ENCODE assay signal across 23 cellular contexts in the genomic region with DNA sequence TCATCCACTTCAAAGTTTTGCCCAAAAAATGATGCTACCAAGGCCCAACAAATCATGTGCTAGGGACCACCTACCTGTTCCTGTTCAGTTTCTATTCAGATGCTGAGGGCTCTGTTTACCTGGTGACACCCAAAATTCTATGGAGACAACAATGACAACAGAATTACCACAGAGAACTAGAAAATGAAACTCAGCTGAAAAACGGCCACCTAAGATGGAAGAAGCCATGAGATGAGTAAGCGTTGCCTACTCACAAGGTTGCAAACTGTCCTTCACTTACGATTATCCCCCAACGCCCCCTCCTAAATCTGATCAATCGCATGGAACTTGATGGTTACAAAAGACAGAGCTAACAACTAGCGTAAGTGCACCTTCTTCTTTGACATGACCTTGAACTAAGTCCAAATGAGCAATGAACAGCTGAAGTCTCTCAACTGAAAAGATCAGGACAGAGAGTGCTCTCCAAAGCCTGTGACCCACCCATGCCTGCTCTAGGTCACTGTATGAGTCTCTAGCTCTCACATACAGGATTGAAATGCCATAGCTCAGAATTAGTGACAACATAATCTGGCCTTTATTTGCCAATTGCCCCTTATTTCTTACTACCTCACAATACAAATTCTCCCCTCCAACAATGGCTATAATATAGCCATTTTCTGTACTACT. TPM values are rescaled to one million over a fixed set of nuclear protein-coding genes. Genes with fewer than 3 reads are reported as not detected.
DNase-seq lines count a peak whose midpoint lies in the region; TF ChIP-seq lines count a peak whose summit lies in the region.
"Had no signal": no experiment of that assay in that cellular context is flagged by ENCODE, and none has a peak within 500 bp of the region (broad histone marks: within the 10 kb centered on the region; RNA-seq: fewer than 3 reads in every experiment).

A gene (minus strand): TSS at position 513 of the 666 bp plus-strand sequence.

- no peaks in the 10 kb centered on the region for H4K20me1 ChIP-seq in neural progenitor cell (ENCODE audit: low read depth)
- H4K20me1 ChIP-seq: BLaER1 treated with 17β-estradiol and CSF1 and Interleukin-3, amounts not matched to agents 10 nM and 100 nM had no signal

- TF ChIP-seq EP300 in transverse colon (IDR thresholded peaks at IDR 0.05; ENCODE audit: low read depth): no peak

- H3K4me1 Mint-ChIP-seq in activated CD4-positive, alpha-beta T cell treated with anti-CD3 and anti-CD28 coated beads, Interleukin-2, amount 10 ng/mL, durations not matched to agents 24 days and 14 days: peaks cover 4% of the 10 kb centered on the region
- peaks cover 8% of the 10 kb centered on the region for H3K4me1 Mint-ChIP-seq in T-helper 2 cell treated with Interferon-gamma antibody and Interleukin-4, amounts not matched to agents 5 μg/mL and 100 μg/mL, for 36 hours (ENCODE audit: low read depth)
- H3K4me1 Mint-ChIP-seq in neural progenitor cell: peaks cover 2% of the 10 kb centered on the region

- peak within 1 kb of the TSS; percentile 44 for H3K4me2 ChIP-seq in neural progenitor cell
- H3K4me2 ChIP-seq: BLaER1 treated with 17β-estradiol and CSF1 and Interleukin-3, amounts not matched to agents 10 nM and 100 nM had no signal

- H2AFZ ChIP-seq in neural progenitor cell (replicated peaks): no peak within 1 kb of the TSS

- H3K36me3 ChIP-seq in neural progenitor cell (no peaks in the 10 kb centered on the region), transverse colon (no peaks in the 10 kb centered on the region)
- H3K36me3 ChIP-seq: BLaER1 treated with 17β-estradiol and CSF1 and Interleukin-3, amounts not matched to agents 10 nM and 100 nM; MG63 had no signal

- no peak within 1 kb of the TSS for H3K27ac Mint-ChIP-seq in activated CD4-positive, alpha-beta T cell treated with anti-CD3 and anti-CD28 coated beads, Interleukin-2, amount 10 ng/mL, durations not matched to agents 24 days and 14 days
- peak within 1 kb of the TSS; percentile 4 for H3K27ac Mint-ChIP-seq in T-helper 2 cell treated with Interferon-gamma antibody and Interleukin-4, amounts not matched to agents 5 μg/mL and 100 μg/mL, for 36 hours
- no peak within 1 kb of the TSS for H3K27ac Mint-ChIP-seq in neural progenitor cell
- H3K27ac Mint-ChIP-seq: CD4-positive, alpha-beta memory T cell had no signal

- TF ChIP-seq POLR2A in transverse colon (IDR thresholded peaks at IDR 0.05): no peak

- H3K9me3 ChIP-seq in neural progenitor cell (ENCODE audit: low read depth) (no peaks in the 10 kb centered on the region), transverse colon (no peaks in the 10 kb centered on the region)
- H3K9me3 ChIP-seq: Caco-2, MG63 had no signal

- no peaks in the 10 kb centered on the region for H3K79me2 ChIP-seq in neural progenitor cell (ENCODE audit: low read depth)

- TF ChIP-seq CTCF in GM13977 (IDR thresholded peaks at IDR 0.05; ENCODE audit: extremely low read depth, insufficient read depth, missing control alignments): no peak
- TF ChIP-seq CTCF in neural progenitor cell (IDR thresholded peaks at IDR 0.05): no peak
- no peak for TF ChIP-seq CTCF in transverse colon (IDR thresholded peaks at IDR 0.05)

- peaks cover 22% of the 10 kb centered on the region for H3F3A ChIP-seq in neural progenitor cell (ENCODE audit: low read depth)

- 77 to 78% methylated on average over 4 to 6 of the region's 6 CpGs for WGBS in transverse colon (ENCODE audit: low coverage in 1 of 2), 2 donors

- peaks cover 31% of the 10 kb centered on the region for H3K4me1 ChIP-seq in neural progenitor cell
- no peaks in the 10 kb centered on the region for H3K4me1 ChIP-seq in transverse colon
- H3K4me1 ChIP-seq: Caco-2 had no signal

- peak; percentile 59 for DNase-seq in activated CD4-positive, alpha-beta T cell treated with anti-CD3 and anti-CD28 coated beads, Interleukin-2, amount 10 ng/mL, durations not matched to agents 24 days and 14 days
- DNase-seq in activated CD4-positive, alpha-beta T cell treated with anti-CD3 and anti-CD28 coated beads, Interleukin-2, amount 50 U/mL, for 4 hours: no peak
- DNase-seq in GM13977 (ENCODE audit: low spot score): peak; percentile 26
- no peak for DNase-seq in T-helper 2 cell treated with Interferon-gamma antibody and Interleukin-4, amounts not matched to agents 5 μg/mL and 100 μg/mL, for 36 hours (ENCODE audit: low spot score)
- no peak for DNase-seq in neural progenitor cell (ENCODE audit: low spot score)
- DNase-seq in transverse colon: no peak
- no peak for DNase-seq in kidney glomerular epithelial cell (lab: John Stamatoyannopoulos, UW)
- no peak for DNase-seq in nucleus accumbens (lab: John Stamatoyannopoulos, UW)
- DNase-seq: 8988T; Caco-2; CD4-positive, alpha-beta memory T cell; DMS 273 treated with DMSO at 0.1 percent for 48 hours; DMS79 treated with DMSO at 0.1 percent for 48 hours; MG63; NCI-H1417; NCI-H1694 treated with DMSO at 0.1 percent for 48 hours; NCI-H2081 treated with DMSO at 0.1 percent for 48 hours; SIG-M5 had no signal

- in situ Hi-C loops in GM13977 (cut with MboI; ENCODE audit: low pct_unique_long_range_greater_than_20kb, low sequenced_read_pairs, unreplicated experiment) (no loop called here), transverse colon (cut with MboI; ENCODE audit: low pct_ligation_motif_present in 1 of 4, low pct_unique_long_range_greater_than_20kb in 1 of 4, low sequenced_read_pairs in 3 of 4) (no loop called here)

- H3K4me3 Mint-ChIP-seq in activated CD4-positive, alpha-beta T cell treated with anti-CD3 and anti-CD28 coated beads, Interleukin-2, amount 10 ng/mL, durations not matched to agents 24 days and 14 days: no peak within 1 kb of the TSS
- no peak within 1 kb of the TSS for H3K4me3 Mint-ChIP-seq in T-helper 2 cell treated with Interferon-gamma antibody and Interleukin-4, amounts not matched to agents 5 μg/mL and 100 μg/mL, for 36 hours
- no peak within 1 kb of the TSS for H3K4me3 Mint-ChIP-seq in neural progenitor cell
- H3K4me3 Mint-ChIP-seq: CD4-positive, alpha-beta memory T cell had no signal

- H3K36me3 Mint-ChIP-seq in activated CD4-positive, alpha-beta T cell treated with anti-CD3 and anti-CD28 coated beads, Interleukin-2, amount 10 ng/mL, durations not matched to agents 24 days and 14 days (ENCODE audit: low read depth): no peaks in the 10 kb centered on the region
- H3K36me3 Mint-ChIP-seq in T-helper 2 cell treated with Interferon-gamma antibody and Interleukin-4, amounts not matched to agents 5 μg/mL and 100 μg/mL, for 36 hours (ENCODE audit: low read depth): no peaks in the 10 kb centered on the region
- no peaks in the 10 kb centered on the region for H3K36me3 Mint-ChIP-seq in neural progenitor cell

- H3K27me3 ChIP-seq in neural progenitor cell (no peaks in the 10 kb centered on the region), transverse colon (no peaks in the 10 kb centered on the region)
- H3K27me3 ChIP-seq: BLaER1 treated with 17β-estradiol and CSF1 and Interleukin-3, amounts not matched to agents 10 nM and 100 nM; MG63 had no signal

- peaks cover 21% of the 10 kb centered on the region for H3K27me3 Mint-ChIP-seq in activated CD4-positive, alpha-beta T cell treated with anti-CD3 and anti-CD28 coated beads, Interleukin-2, amount 10 ng/mL, durations not matched to agents 24 days and 14 days
- H3K27me3 Mint-ChIP-seq in T-helper 2 cell treated with Interferon-gamma antibody and Interleukin-4, amounts not matched to agents 5 μg/mL and 100 μg/mL, for 36 hours (ENCODE audit: low read depth): peaks cover 11% of the 10 kb centered on the region
- H3K27me3 Mint-ChIP-seq in neural progenitor cell (ENCODE audit: insufficient read depth, low read depth): no peaks in the 10 kb centered on the region

- no peaks in the 10 kb centered on the region for H3K9me3 Mint-ChIP-seq in activated CD4-positive, alpha-beta T cell treated with anti-CD3 and anti-CD28 coated beads, Interleukin-2, amount 10 ng/mL, durations not matched to agents 24 days and 14 days
- H3K9me3 Mint-ChIP-seq in T-helper 2 cell treated with Interferon-gamma antibody and Interleukin-4, amounts not matched to agents 5 μg/mL and 100 μg/mL, for 36 hours: no peaks in the 10 kb centered on the region
- H3K9me3 Mint-ChIP-seq in neural progenitor cell: no peaks in the 10 kb centered on the region

- no peak within 1 kb of the TSS for H3K9ac ChIP-seq in neural progenitor cell
- H3K9ac ChIP-seq: BLaER1 treated with 17β-estradiol and CSF1 and Interleukin-3, amounts not matched to agents 10 nM and 100 nM had no signal

- peak within 1 kb of the TSS; percentile 71 for H3K27ac ChIP-seq in neural progenitor cell
- H3K27ac ChIP-seq in transverse colon: no peak within 1 kb of the TSS
- H3K27ac ChIP-seq: BLaER1 treated with 17β-estradiol and CSF1 and Interleukin-3, amounts not matched to agents 10 nM and 100 nM; RWPE1 had no signal

- H3K4me3 ChIP-seq in neural progenitor cell (no peak within 1 kb of the TSS), transverse colon (no peak within 1 kb of the TSS)
- H3K4me3 ChIP-seq: BLaER1 treated with 17β-estradiol and CSF1 and Interleukin-3, amounts not matched to agents 10 nM and 100 nM; MG63 had no signal

- intact Hi-C loops in activated CD4-positive, alpha-beta T cell treated with anti-CD3 and anti-CD28 coated beads, Interleukin-2, amount 10 ng/mL, durations not matched to agents 24 days and 14 days (cut with micrococcal nuclease): no loop called here
- intact Hi-C loops in transverse colon (cut with DNase I; ENCODE audit: low total_unique reads): no loop called here

RNA-seq across cellular contexts. Expression of the gene that starts here (rescaled TPM):
- not detected in 2 replicates for total RNA-seq in activated CD4-positive, alpha-beta T cell treated with anti-CD3 and anti-CD28 coated beads, Interleukin-2, amount 10 ng/mL, durations not matched to agents 24 days and 14 days
- total RNA-seq in neural progenitor cell (ENCODE audit: low replicate concordance): not detected in 2 replicates
- total RNA-seq in transverse colon: not detected
- total RNA-seq: Caco-2; CD4-positive, alpha-beta memory T cell; H4; LHCN-M2; NCI-H460 had no signal

Comparison
In these comparisons a context has a peak if more than half of its experiments do, and no peak if none do; other contexts are left out.
1. Peak in DNase-seq in activated CD4-positive, alpha-beta T cell treated with anti-CD3 and anti-CD28 coated beads, Interleukin-2, amount 10 ng/mL, durations not matched to agents 24 days and 14 days; RNA of the gene not detected or under 1 TPM.